18 cellular contexts compared by ENCODE assay signal in genomic region chr11:68525930-68526329, GRCh38.
A peak's percentile ranks its signal among the peaks of the same experiment; 100 is the strongest.
DNase-seq lines count a peak whose midpoint lies in the region; ATAC-seq, FAIRE-seq and TF ChIP-seq lines count a peak whose summit lies in the region.
"Had no signal": no experiment of that assay in that cellular context is flagged by ENCODE, and none has a peak within 500 bp of the region (broad histone marks: within the 10 kb centered on the region; RNA-seq: fewer than 3 reads in every experiment).

No MANE protein-coding gene starts in this region.

- H3K79me2 ChIP-seq in SK-N-SH (ENCODE audit: insufficient read depth) (peaks cover 98% of the 10 kb centered on the region), HepG2 (ENCODE audit: insufficient read depth, low read length) (peaks cover 36% of the 10 kb centered on the region)

- H3K4me2 ChIP-seq in SK-N-SH (peak overlapping the region; percentile 27; the same call in 1 of the 2 replicates), HepG2 (ENCODE audit: low read depth, low read length) (no peak overlapping the region)
- H3K4me2 ChIP-seq: PC-9 had no signal

- TF ChIP-seq EP300 in SK-N-SH (IDR thresholded peaks at IDR 0.05; ENCODE audit: borderline replicate concordance in 1 of 2, low read depth in 1 of 2, low read length in 1 of 2) (no peak), HepG2 (IDR thresholded peaks at IDR 0.05; ENCODE audit: low read depth in 2 of 2, low read length in 2 of 2) (no peak), HepG2 (CRISPR knock-in tag; IDR thresholded peaks at IDR 0.05; ENCODE audit: borderline replicate concordance) (no peak)

- H2AFZ ChIP-seq in SK-N-SH (ENCODE audit: low read depth): no peak overlapping the region
- H2AFZ ChIP-seq in HepG2 (ENCODE audit: low read length): no peak overlapping the region
- H2AFZ ChIP-seq: PC-9 had no signal

- H3K36me3 ChIP-seq in HEK293 (ENCODE audit: control insufficient read depth in 2 of 2, insufficient read depth in 1 of 2, low read length in 2 of 2): peaks cover 0 to 70% of the 10 kb centered on the region in 2 experiments; a peak in 2 of 3 replicates
- peaks cover 69 to 70% of the 10 kb centered on the region in 2 experiments for H3K36me3 ChIP-seq in SK-N-SH (replicated peaks in 1 of 2; ENCODE audit: control insufficient read depth in 1 of 2, insufficient read depth in 2 of 2, low read length in 1 of 2)
- H3K36me3 ChIP-seq in psoas muscle (ENCODE audit: insufficient read depth in 1 of 2, low read depth in 1 of 2): peaks cover 0 to 71% of the 10 kb centered on the region in 2 donors
- H3K36me3 ChIP-seq in HepG2 (replicated peaks in 1 of 2; ENCODE audit: control insufficient read depth in 1 of 2, insufficient read depth in 2 of 2, low read length in 2 of 2): peaks cover 18 to 85% of the 10 kb centered on the region in 2 experiments

- no peak for DNase-seq in SK-N-SH
- peak; percentile 14 for DNase-seq in fibroblast of peridontal ligament (ENCODE audit: extremely low read depth)
- no peak for DNase-seq in psoas muscle
- no peak for DNase-seq in NCI-H524 (lab: John Stamatoyannopoulos, UW)
- DNase-seq in HepG2 (ENCODE audit: low spot score): no peak
- no peak for DNase-seq in NCI-H146 (lab: John Stamatoyannopoulos, UW)
- no peak for DNase-seq in KBM-7
- DNase-seq: activated CD4-positive, CD25-positive, alpha-beta regulatory T cell; C1 segment of cervical spinal cord; DMS79 treated with DMSO at 0.1 percent for 48 hours; NCI-H1092; NCI-H345; posterior cingulate gyrus; stimulated activated CD8-positive, alpha-beta memory T cell treated with anti-CD3 and anti-CD28 coated beads, Interleukin-4, amount 100 ng/mL, for 48 hours; T-helper 1 cell had no signal

- no TSS peak for BruUV-seq in HepG2 (replicated peaks; lab: Mats Ljungman, UMichigan)

- H3K4me3 ChIP-seq in HEK293 (ENCODE audit: low read depth, low read length) (no peak overlapping the region), SK-N-SH (ENCODE audit: low read depth in 2 of 2, low read length in 1 of 2) (no peak overlapping the region), psoas muscle (no peak overlapping the region), HepG2 (replicated peaks in 1 of 3; ENCODE audit: insufficient read depth in 1 of 3, low read depth in 2 of 3, low read length in 3 of 3) (no peak overlapping the region)
- H3K4me3 ChIP-seq: PC-9 had no signal

- FAIRE-seq in HepG2 (lab: Jason Lieb, UNC): no peak

- peaks cover 69% of the 10 kb centered on the region for H4K20me1 ChIP-seq in SK-N-SH (ENCODE audit: insufficient read depth)
- peaks cover 5% of the 10 kb centered on the region; the same call in 1 of the 2 replicates for H4K20me1 ChIP-seq in HepG2 (ENCODE audit: insufficient read depth, low read length)

- H3K27ac ChIP-seq in HEK293 (ENCODE audit: extremely low read depth, low read depth, low read length): no peak overlapping the region
- peak overlapping the region; percentile 25 to 89; a peak in 3 of 4 replicates for H3K27ac ChIP-seq in SK-N-SH (ENCODE audit: low read depth in 2 of 2, low read length in 1 of 2)
- peak overlapping the region; percentile 72 for H3K27ac ChIP-seq in psoas muscle
- no peak overlapping the region for H3K27ac ChIP-seq in HepG2 (ENCODE audit: extremely low read length, insufficient read depth, low read length)
- H3K27ac ChIP-seq: PC-9 had no signal

- H3K9me3 ChIP-seq in HEK293 (ENCODE audit: control insufficient read depth, insufficient read depth, low read depth, low read length) (no peaks in the 10 kb centered on the region), SK-N-SH (no peaks in the 10 kb centered on the region), psoas muscle (no peaks in the 10 kb centered on the region), HepG2 (ENCODE audit: low read length) (no peaks in the 10 kb centered on the region)

- TF ChIP-seq RAD21 in SK-N-SH (IDR thresholded peaks at IDR 0.05; ENCODE audit: low read length) (no peak), HepG2 (CRISPR knock-in tag; IDR thresholded peaks at IDR 0.05) (no peak)

- no peaks in the 10 kb centered on the region for H3K4me1 ChIP-seq in HEK293 (ENCODE audit: control insufficient read depth, insufficient read depth, low read length)
- H3K4me1 ChIP-seq in SK-N-SH (ENCODE audit: control insufficient read depth in 1 of 2, insufficient read depth in 2 of 2, low read depth in 1 of 2, low read length in 1 of 2): peaks cover 14 to 36% of the 10 kb centered on the region in 2 experiments; a peak in 3 of 4 replicates
- H3K4me1 ChIP-seq in psoas muscle: peaks cover 77% of the 10 kb centered on the region
- no peaks in the 10 kb centered on the region for H3K4me1 ChIP-seq in HepG2 (ENCODE audit: insufficient read depth, low read length)

- H3K9ac ChIP-seq in SK-N-SH (no peak overlapping the region), HepG2 (ENCODE audit: insufficient read depth, low read depth, low read length) (no peak overlapping the region)

- intact Hi-C loops in psoas muscle (cut with DNase I) (loop anchor here (1.0 to 10.0 kb wide), 2 partner anchors 29 to 61 kb away; partner anchors contain the start of gene PPP6R3 (in 1 of the 2)), HepG2 (cut with micrococcal nuclease; ENCODE audit: unreplicated experiment) (no loop called here)

- TF ChIP-seq POLR2A in HepG2 (IDR thresholded peaks at IDR 0.05; ENCODE audit: insufficient read depth in 1 of 2, low read depth in 2 of 2, low read length in 2 of 2): no peak

- TF ChIP-seq CTCF in HEK293 (tag by site-specific recombination; IDR thresholded peaks at IDR 0.05): no peak
- no peak for TF ChIP-seq CTCF in SK-N-SH (IDR thresholded peaks at IDR 0.05)
- TF ChIP-seq CTCF in psoas muscle (IDR thresholded peaks at IDR 0.05): no peak
- TF ChIP-seq CTCF in HepG2 (CRISPR knock-in tag; IDR thresholded peaks at IDR 0.05): no peak

- no peak for ATAC-seq in psoas muscle
- no peak for ATAC-seq in HepG2
- ATAC-seq: activated naive CD4-positive, alpha-beta T cell treated with anti-CD3 and anti-CD28 coated beads, Interleukin-2, amount 50 U/mL, for 72 hours had no signal

- POLR2A ChIA-PET in HEK293 (lab: Yijun Ruan, JAX): no interaction called here
- POLR2A ChIA-PET in SK-N-SH (lab: Yijun Ruan, JAX): no interaction called here
- POLR2A ChIA-PET in HepG2 (lab: Yijun Ruan, JAX): no interaction called here

- peaks cover 22% of the 10 kb centered on the region for H3F3A ChIP-seq in SK-N-SH (replicated peaks; ENCODE audit: insufficient read depth)

- 74% methylated on average over 4 of the region's 4 CpGs for WGBS in SK-N-SH (ENCODE audit: low lambda C conversion rate)
- 58 to 74% (median 62%) methylated on average over 4 of the region's 4 CpGs for WGBS in psoas muscle, 3 donors
- WGBS in HepG2 (ENCODE audit: low lambda C conversion rate): 97% methylated on average over 4 of the region's 4 CpGs

- in situ Hi-C loops in HepG2 (cut with HindIII; ENCODE audit: extremely low pct_ligation_motif_present, low pct_unique_long_range_greater_than_20kb) (no loop called here), KBM-7 (cut with MboI; ENCODE audit: low pct_unique_long_range_greater_than_20kb, low sequenced_read_pairs) (no loop called here)

- H3K9me2 ChIP-seq in SK-N-SH: no peaks in the 10 kb centered on the region

- CTCF ChIA-PET in HEK293 (lab: Yijun Ruan, JAX) (interaction anchor here (0.9 to 1.8 kb wide), 2 partner anchors 20 to 49 kb away, joined by 3 to 7 read pairs; no protein-coding TSS in a partner anchor), SK-N-SH (lab: Yijun Ruan, JAX) (interaction anchor here (1.1 to 2.2 kb wide), 3 partner anchors 9 to 364 kb away, joined by 3 to 13 read pairs (median 6); no protein-coding TSS in a partner anchor), HepG2 (lab: Yijun Ruan, JAX; ENCODE audit: low intra/inter-chr PET ratio, low total read pairs) (no interaction called here)

- H3K27me3 ChIP-seq in SK-N-SH (ENCODE audit: insufficient read depth) (no peaks in the 10 kb centered on the region), psoas muscle (ENCODE audit: insufficient read depth in 3 of 3, low read length in 2 of 3) (no peaks in the 10 kb centered on the region), HepG2 (ENCODE audit: control insufficient read depth in 1 of 2, insufficient read depth in 2 of 2, low read length in 2 of 2) (no peaks in the 10 kb centered on the region)

TF ChIP-seq in HEK293, 187 proteins besides CTCF, POLR2A, EP300 and RAD21 (continues in another document):
- no peak for TF ChIP-seq ZSCAN5A (tag by site-specific recombination; IDR thresholded peaks at IDR 0.05)

TF ChIP-seq in SK-N-SH, 30 proteins besides CTCF, POLR2A, EP300 and RAD21 (continues in another document):
- TF ChIP-seq FOSL2 (IDR thresholded peaks at IDR 0.05; ENCODE audit: borderline replicate concordance, low read depth) (peak; percentile 35; the same call in 1 of the 2 replicates), RFX5 (IDR thresholded peaks at IDR 0.05; ENCODE audit: low read length) (no peak), FOXJ3 (CRISPR knock-in tag; IDR thresholded peaks at IDR 0.05) (no peak), JUND (IDR thresholded peaks at IDR 0.05) (peak; percentile 24; the same call in 1 of the 2 replicates), NFIC (IDR thresholded peaks at IDR 0.05; ENCODE audit: borderline replicate concordance) (peak; percentile 85), TCF12 (IDR thresholded peaks at IDR 0.05) (no peak; the same call in 1 of the 2 replicates), YY1 (IDR thresholded peaks at IDR 0.05; ENCODE audit: low read depth) (no peak), MEF2A (IDR thresholded peaks at IDR 0.05; ENCODE audit: borderline replicate concordance, low read depth) (no peak)

TF ChIP-seq in HepG2, 621 proteins besides CTCF, POLR2A, EP300 and RAD21 (continues in another document):
- TF ChIP-seq CHCHD3 (CRISPR knock-in tag; IDR thresholded peaks at IDR 0.05): no peak
- TF ChIP-seq ZBTB20 (CRISPR knock-in tag; IDR thresholded peaks at IDR 0.05; ENCODE audit: borderline replicate concordance, low read depth): no peak
- no peak for TF ChIP-seq RORA (CRISPR knock-in tag; IDR thresholded peaks at IDR 0.05)
- no peak for TF ChIP-seq KDM5A (IDR thresholded peaks at IDR 0.05; ENCODE audit: borderline replicate concordance, low read length)
- TF ChIP-seq CHD4 (IDR thresholded peaks at IDR 0.05; ENCODE audit: borderline replicate concordance, low read length): no peak
- TF ChIP-seq PPARG (CRISPR knock-in tag; conservative IDR thresholded peaks at IDR 0.05): no peak
- TF ChIP-seq TBP (CRISPR knock-in tag; IDR thresholded peaks at IDR 0.05): no peak
- no peak for TF ChIP-seq SRSF9 (IDR thresholded peaks at IDR 0.05; ENCODE audit: borderline replicate concordance, insufficient read depth, low read depth, low read length, poor library complexity, severe bottlenecking)
- TF ChIP-seq SOX6 (IDR thresholded peaks at IDR 0.05): no peak
- no peak for TF ChIP-seq SOX6 (CRISPR knock-in tag; IDR thresholded peaks at IDR 0.05)

Comparison
In these comparisons a context has a peak if more than half of its experiments do, and no peak if none do; other contexts are left out.
1. H3K27ac ChIP-seq: peak in SK-N-SH (2 of 2) and psoas muscle (single experiment); none in HEK293 (single experiment) and HepG2 (single experiment).